Comparison of ENCODE assay signal across 16 cellular contexts in genomic region chrX:30748337-30748960, GRCh38.
DNase-seq lines count a peak whose midpoint lies in the region; ATAC-seq, FAIRE-seq and TF ChIP-seq lines count a peak whose summit lies in the region.
"Had no signal": no experiment of that assay in that cellular context is flagged by ENCODE, and none has a peak within 500 bp of the region (broad histone marks: within the 10 kb centered on the region; RNA-seq: fewer than 3 reads in every experiment).

No MANE protein-coding gene starts in this region.

- H3K4me1 ChIP-seq in H1 (replicated peaks in 1 of 4; ENCODE audit: control insufficient read depth in 3 of 4, insufficient read depth in 4 of 4, low read length in 3 of 4) (no peaks in the 10 kb centered on the region), mesendoderm (ENCODE audit: control insufficient read depth, low read depth, low read length) (no peaks in the 10 kb centered on the region), endodermal cell (ENCODE audit: control insufficient read depth, insufficient read depth, low read length) (no peaks in the 10 kb centered on the region)

- H3K4me1 Mint-ChIP-seq in endodermal cell, result no peaks in the 10 kb centered on the region
- H3K4me1 Mint-ChIP-seq: T-cell had no signal

- H3K4me2 ChIP-seq in H1 (ENCODE audit: insufficient read depth in 1 of 2, low read depth in 2 of 2, low read length in 2 of 2) (no peak overlapping the region), mesendoderm (ENCODE audit: low read length) (no peak overlapping the region)

- H4K5ac ChIP-seq in H1 (ENCODE audit: insufficient read length, low read depth, low read length) (no peak overlapping the region), mesendoderm (ENCODE audit: low read length) (no peak overlapping the region)

- no peaks in the 10 kb centered on the region for H3K79me1 ChIP-seq in H1 (ENCODE audit: low read depth, low read length)
- no peaks in the 10 kb centered on the region for H3K79me1 ChIP-seq in mesendoderm (ENCODE audit: low read length)

- H2AFZ ChIP-seq in H1 (ENCODE audit: low read length), result 0 out of 2 replicates have a peak overlapping the region, but pooled peaks have one; percentile 22

- H3K27me3 ChIP-seq in H1 (replicated peaks in 1 of 4; ENCODE audit: control insufficient read depth in 3 of 4, extremely low read depth in 1 of 4, insufficient read depth in 3 of 4, low read length in 3 of 4) (no peaks in the 10 kb centered on the region), mesendoderm (ENCODE audit: insufficient read depth, low read length, poor library complexity) (no peaks in the 10 kb centered on the region), endodermal cell (ENCODE audit: control insufficient read depth, insufficient read depth, low read length, poor library complexity, severe bottlenecking) (no peaks in the 10 kb centered on the region)

- H3K27ac Mint-ChIP-seq in endodermal cell, result no peak overlapping the region
- H3K27ac Mint-ChIP-seq: CD8-positive, alpha-beta T cell; T-cell had no signal

- no peak for TF ChIP-seq RAD21 in H1 (IDR thresholded peaks at IDR 0.05 in 1 of 2, conservative IDR thresholded peaks at IDR 0.05 in 1 of 2; ENCODE audit: low read depth in 2 of 2, low read length in 2 of 2)

- DNase-seq in DMS 273 (lab: John Stamatoyannopoulos, UW; ENCODE audit: unreplicated experiment), result peak; percentile 47
- DNase-seq in DMS 273 treated with DMSO at 0.1 percent for 48 hours (lab: John Stamatoyannopoulos, UW), result no peak
- DNase-seq in NCI-H2029 treated with DMSO at 0.1 percent for 48 hours (lab: John Stamatoyannopoulos, UW), result peak; percentile 1
- no peak for DNase-seq in H1 (ENCODE audit: low read depth in 1 of 2, low spot score in 2 of 2)
- peak; percentile 12 for DNase-seq in renal cortical epithelial cell (ENCODE audit: low read depth)
- no peak for DNase-seq in mesendoderm
- DNase-seq in endodermal cell, result no peak
- DNase-seq: CD8-positive, alpha-beta T cell; H7; NCI-H1436; NCI-H446; NCI-H774; T-cell had no signal

- H2BK15ac ChIP-seq in H1 (ENCODE audit: low read length) (no peak overlapping the region), mesendoderm (replicated peaks; ENCODE audit: low read depth) (no peak overlapping the region)

- no peak for TF ChIP-seq POLR2A in H1 (IDR thresholded peaks at IDR 0.05; ENCODE audit: control extremely low read depth in 1 of 2, low read depth in 2 of 2, low read length in 2 of 2)

- no peak for ATAC-seq in GM19395 (IDR thresholded peaks at IDR 0.05; ENCODE audit: unreplicated experiment)
- ATAC-seq: CD8-positive, alpha-beta T cell; T-cell had no signal

- H3K36me3 Mint-ChIP-seq in endodermal cell (ENCODE audit: low read depth), result no peaks in the 10 kb centered on the region
- H3K36me3 Mint-ChIP-seq: CD8-positive, alpha-beta T cell; T-cell had no signal

- no peaks in the 10 kb centered on the region for H3K23me2 ChIP-seq in H1 (ENCODE audit: low read depth, low read length)

- H3K27me3 Mint-ChIP-seq in endodermal cell (ENCODE audit: insufficient read depth), result no peaks in the 10 kb centered on the region

- H3K4ac ChIP-seq in H1 (replicated peaks; ENCODE audit: insufficient read length, low read depth, low read length) (no peak overlapping the region), mesendoderm (ENCODE audit: low read depth, low read length) (no peak overlapping the region)

- H4K20me1 ChIP-seq in H1 (replicated peaks in 1 of 2; ENCODE audit: control insufficient read depth in 1 of 2, insufficient read depth in 2 of 2, low read length in 2 of 2), result no peaks in the 10 kb centered on the region

- H3K9me3 ChIP-seq in H1 (ENCODE audit: insufficient read depth in 2 of 2, low read depth in 1 of 2, low read length in 1 of 2) (no peaks in the 10 kb centered on the region), endodermal cell (ENCODE audit: control insufficient read depth, low read length) (no peaks in the 10 kb centered on the region)

- no peak overlapping the region for H3K4me3 ChIP-seq in H1 (ENCODE audit: extremely low read depth in 1 of 4, insufficient read depth in 2 of 4, low read depth in 3 of 4, low read length in 4 of 4)
- H3K4me3 ChIP-seq in mesendoderm (ENCODE audit: low read length), result no peak overlapping the region
- no peak overlapping the region for H3K4me3 ChIP-seq in endodermal cell (ENCODE audit: low read length)

- peaks cover 5% of the 10 kb centered on the region for H3K9me3 Mint-ChIP-seq in endodermal cell
- H3K9me3 Mint-ChIP-seq: CD8-positive, alpha-beta T cell; T-cell had no signal

- no peaks in the 10 kb centered on the region for H3K36me3 ChIP-seq in H1 (ENCODE audit: control insufficient read depth in 2 of 4, insufficient read depth in 4 of 4, low read length in 3 of 4)
- H3K36me3 ChIP-seq in mesendoderm (ENCODE audit: control insufficient read depth, insufficient read depth, low read length), result no peaks in the 10 kb centered on the region
- H3K36me3 ChIP-seq in endodermal cell (ENCODE audit: control insufficient read depth, insufficient read depth, low read length), result no peaks in the 10 kb centered on the region

- H2BK120ac ChIP-seq in H1 (replicated peaks; ENCODE audit: low read depth, low read length) (no peak overlapping the region), mesendoderm (ENCODE audit: low read depth, low read length) (no peak overlapping the region)

- no peak overlapping the region for H3K23ac ChIP-seq in H1 (ENCODE audit: insufficient read length)
- no peak overlapping the region for H3K23ac ChIP-seq in mesendoderm (ENCODE audit: low read length)

- H2BK5ac ChIP-seq in H1 (ENCODE audit: low read depth, low read length) (no peak overlapping the region), mesendoderm (ENCODE audit: low read length) (no peak overlapping the region)

- H2AK5ac ChIP-seq in H1 (ENCODE audit: low read depth, low read length), result no peak overlapping the region
- H2AK5ac ChIP-seq in mesendoderm (ENCODE audit: low read length), result no peak overlapping the region

- no peak for FAIRE-seq in H1 (lab: Jason Lieb, UNC)

- H3K79me2 ChIP-seq in H1 (ENCODE audit: control insufficient read depth in 1 of 2, insufficient read depth in 2 of 2, low read length in 2 of 2), result no peaks in the 10 kb centered on the region
- no peaks in the 10 kb centered on the region for H3K79me2 ChIP-seq in mesendoderm (ENCODE audit: control insufficient read depth, insufficient read depth, low read length)

- POLR2A ChIA-PET in H1 (lab: Charles Lee; ENCODE audit: partially characterized antibody), result no interaction called here

- H3K27ac ChIP-seq in H1 (ENCODE audit: low read depth, low read length) (no peak overlapping the region), mesendoderm (ENCODE audit: low read depth, low read length) (no peak overlapping the region), endodermal cell (ENCODE audit: low read depth, low read length) (no peak overlapping the region)
- H3K27ac ChIP-seq: 22Rv1, RWPE1 had no signal

- H4K8ac ChIP-seq in H1 (ENCODE audit: extremely low read depth, insufficient read depth, low read length), result no peak overlapping the region
- no peak overlapping the region for H4K8ac ChIP-seq in mesendoderm (ENCODE audit: low read depth, low read length)

- H4K91ac ChIP-seq in H1 (replicated peaks; ENCODE audit: insufficient read length, low read length), result no peak overlapping the region

- H3K56ac ChIP-seq in H1 (replicated peaks; ENCODE audit: insufficient read length, low read depth, low read length) (no peak overlapping the region), mesendoderm (ENCODE audit: low read length) (no peak overlapping the region)

- H3K18ac ChIP-seq in H1 (ENCODE audit: extremely low read depth, low read length) (no peak overlapping the region), mesendoderm (ENCODE audit: low read length) (no peak overlapping the region)

- H2BK12ac ChIP-seq in H1 (ENCODE audit: low read depth, low read length), result no peak overlapping the region

- H3K9ac ChIP-seq in H1 (replicated peaks in 1 of 4; ENCODE audit: extremely low read depth in 1 of 4, low read depth in 3 of 4, low read length in 3 of 4), result no peak overlapping the region
- no peak overlapping the region for H3K9ac ChIP-seq in mesendoderm (ENCODE audit: low read length)
- no peak overlapping the region for H3K9ac ChIP-seq in endodermal cell (ENCODE audit: extremely low read depth, low read length, poor library complexity, severe bottlenecking)

- CTCF ChIA-PET in H1 (lab: Charles Lee; ENCODE audit: partially characterized antibody), result interaction anchor here (0.6 to 2.0 kb wide), 2 partner anchors 13 to 196 kb away, joined by 3 to 12 read pairs; no protein-coding TSS in a partner anchor

- no peak overlapping the region for H2BK20ac ChIP-seq in H1 (ENCODE audit: low read length)

- no peak overlapping the region for H3K14ac ChIP-seq in H1 (ENCODE audit: insufficient read length)

- TF ChIP-seq CTCF in H1 (IDR thresholded peaks at IDR 0.05; ENCODE audit: control extremely low read depth in 1 of 3, insufficient read depth in 1 of 3, low read depth in 1 of 3, low read length in 3 of 3) (no peak), endodermal cell (conservative IDR thresholded peaks at IDR 0.05) (no peak)

- no peak overlapping the region for H3K4me3 Mint-ChIP-seq in endodermal cell
- H3K4me3 Mint-ChIP-seq: CD8-positive, alpha-beta T cell; T-cell had no signal

- 95% methylated on average over 10 of the region's 11 CpGs; no CpG with 5 or more reads in 1 of the 2 experiments for WGBS in H1 (ENCODE audit: extremely low coverage in 1 of 2, insufficient coverage in 1 of 2, insufficient read length in 1 of 2, insufficient replicate concordance in 2 of 2, low coverage in 1 of 2, low lambda C conversion rate in 2 of 2, missing lambda C conversion rate in 1 of 2), 2 experiments
- no CpG with 5 or more reads among the region's 11 CpGs for WGBS in mesendoderm (ENCODE audit: extremely low coverage, insufficient coverage, low lambda C conversion rate)
- WGBS in endodermal cell (ENCODE audit: insufficient coverage in 1 of 2, insufficient read length in 1 of 2), 2 experiments, result 92 to 96% methylated on average over 4 to 11 of the region's 11 CpGs

- no peak for TF ChIP-seq EP300 in H1 (IDR thresholded peaks at IDR 0.05; ENCODE audit: borderline replicate concordance in 1 of 2, low read depth in 2 of 2, low read length in 2 of 2)

TF ChIP-seq in H1, 55 proteins besides CTCF, POLR2A, EP300 and RAD21:
- no peak for TF ChIP-seq E2F6 (IDR thresholded peaks at IDR 0.05)
- TF ChIP-seq TEAD4 (IDR thresholded peaks at IDR 0.05; ENCODE audit: low read depth, low read length), result no peak
- no peak for TF ChIP-seq GABPA (IDR thresholded peaks at IDR 0.05; ENCODE audit: borderline replicate concordance, insufficient read depth, low read length)
- no peak for TF ChIP-seq NRF1 (IDR thresholded peaks at IDR 0.05; ENCODE audit: low read depth, low read length)
- no peak for TF ChIP-seq CTBP2 (IDR thresholded peaks at IDR 0.05; ENCODE audit: borderline replicate concordance, insufficient read depth, insufficient read length, low read length)

Comparison
In these comparisons a context has a peak if more than half of its experiments do, and no peak if none do; other contexts are left out.
1. DNase-seq: peak in DMS 273 (single experiment), NCI-H2029 treated with DMSO at 0.1 percent for 48 hours (single experiment) and renal cortical epithelial cell (single experiment); none in DMS 273 treated with DMSO at 0.1 percent for 48 hours (single experiment), H1 (0 of 2), mesendoderm (single experiment) and endodermal cell (single experiment).